1 cellular context compared by ENCODE assay signal in genomic region chr1:47725732-47726495, GRCh38.
TF ChIP-seq lines count a peak whose summit lies in the region.

No MANE protein-coding gene starts in this region.

TF ChIP-seq in SK-N-SH treated with all-trans-retinoic acid at 6 μM for 48 hours, 23 proteins besides CTCF, POLR2A, EP300 and RAD21 (continued from another document):
- TF ChIP-seq PATZ1 (CRISPR knock-in tag; IDR thresholded peaks at IDR 0.05; ENCODE audit: borderline replicate concordance) (no peak), ESRRG (CRISPR knock-in tag; IDR thresholded peaks at IDR 0.05) (no peak), ARNTL (CRISPR knock-in tag; IDR thresholded peaks at IDR 0.05; ENCODE audit: borderline replicate concordance, low read depth) (no peak), PPARA (CRISPR knock-in tag; IDR thresholded peaks at IDR 0.05; ENCODE audit: borderline replicate concordance) (no peak)
- TF ChIP-seq, protein P1, sequence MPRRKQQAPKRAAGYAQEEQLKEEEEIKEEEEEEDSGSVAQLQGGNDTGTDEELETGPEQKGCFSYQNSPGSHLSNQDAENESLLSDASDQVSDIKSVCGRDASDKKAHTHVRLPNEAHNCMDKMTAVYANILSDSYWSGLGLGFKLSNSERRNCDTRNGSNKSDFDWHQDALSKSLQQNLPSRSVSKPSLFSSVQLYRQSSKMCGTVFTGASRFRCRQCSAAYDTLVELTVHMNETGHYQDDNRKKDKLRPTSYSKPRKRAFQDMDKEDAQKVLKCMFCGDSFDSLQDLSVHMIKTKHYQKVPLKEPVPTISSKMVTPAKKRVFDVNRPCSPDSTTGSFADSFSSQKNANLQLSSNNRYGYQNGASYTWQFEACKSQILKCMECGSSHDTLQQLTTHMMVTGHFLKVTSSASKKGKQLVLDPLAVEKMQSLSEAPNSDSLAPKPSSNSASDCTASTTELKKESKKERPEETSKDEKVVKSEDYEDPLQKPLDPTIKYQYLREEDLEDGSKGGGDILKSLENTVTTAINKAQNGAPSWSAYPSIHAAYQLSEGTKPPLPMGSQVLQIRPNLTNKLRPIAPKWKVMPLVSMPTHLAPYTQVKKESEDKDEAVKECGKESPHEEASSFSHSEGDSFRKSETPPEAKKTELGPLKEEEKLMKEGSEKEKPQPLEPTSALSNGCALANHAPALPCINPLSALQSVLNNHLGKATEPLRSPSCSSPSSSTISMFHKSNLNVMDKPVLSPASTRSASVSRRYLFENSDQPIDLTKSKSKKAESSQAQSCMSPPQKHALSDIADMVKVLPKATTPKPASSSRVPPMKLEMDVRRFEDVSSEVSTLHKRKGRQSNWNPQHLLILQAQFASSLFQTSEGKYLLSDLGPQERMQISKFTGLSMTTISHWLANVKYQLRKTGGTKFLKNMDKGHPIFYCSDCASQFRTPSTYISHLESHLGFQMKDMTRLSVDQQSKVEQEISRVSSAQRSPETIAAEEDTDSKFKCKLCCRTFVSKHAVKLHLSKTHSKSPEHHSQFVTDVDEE (CRISPR knock-in tag; IDR thresholded peaks at IDR 0.05) = no peak
